14 cellular contexts compared by ENCODE assay signal in genomic region chr17:28956861-28957260, GRCh38. TPM values are rescaled to one million over a fixed set of nuclear protein-coding genes. Genes with fewer than 3 reads are reported as not detected.
A peak's percentile ranks its signal among the peaks of the same experiment; 100 is the strongest.
DNase-seq lines count a peak whose midpoint lies in the region; ATAC-seq and TF ChIP-seq lines count a peak whose summit lies in the region.
"Had no signal": no experiment of that assay in that cellular context is flagged by ENCODE, and none has a peak within 500 bp of the region (broad histone marks: within the 10 kb centered on the region; RNA-seq: fewer than 3 reads in every experiment).

No MANE protein-coding gene starts in this region.

- H3K27me3 Mint-ChIP-seq in WTC11 (ENCODE audit: low read depth): no peaks in the 10 kb centered on the region

- H3K9me2 ChIP-seq in MM.1S (replicated peaks; ENCODE audit: insufficient read depth, low read length) (no peaks in the 10 kb centered on the region), GM23248 (ENCODE audit: insufficient read depth) (no peaks in the 10 kb centered on the region)

- H2BK15ac ChIP-seq in neuronal stem cell (ENCODE audit: low read length): no peak overlapping the region

- no peak overlapping the region for H3K23ac ChIP-seq in neuronal stem cell (ENCODE audit: low read depth, low read length, poor library complexity)

- no peak overlapping the region for H2BK5ac ChIP-seq in neuronal stem cell (ENCODE audit: low read length)

- H2AFZ ChIP-seq in neuronal stem cell (ENCODE audit: low read length): no peak overlapping the region
- H2AFZ ChIP-seq in MM.1S (ENCODE audit: low read length): no peak overlapping the region
- no peak overlapping the region for H2AFZ ChIP-seq in GM23248

- H3K4me3 ChIP-seq in neuronal stem cell (ENCODE audit: low read length in 2 of 2) (no peak overlapping the region), MM.1S (ENCODE audit: low read length) (no peak overlapping the region), GM23248 (no peak overlapping the region)

- no peaks in the 10 kb centered on the region for H4K20me1 ChIP-seq in MM.1S (ENCODE audit: insufficient read depth, low read length)
- H4K20me1 ChIP-seq in GM23248 (ENCODE audit: insufficient read depth): no peaks in the 10 kb centered on the region

- no peak overlapping the region for H3K14ac ChIP-seq in neuronal stem cell (ENCODE audit: low read length)

- no peak overlapping the region for H4K8ac ChIP-seq in neuronal stem cell (ENCODE audit: low read depth, low read length)

- no peak overlapping the region for H3K18ac ChIP-seq in neuronal stem cell (ENCODE audit: low read length)

- H3K27me3 ChIP-seq in neuronal stem cell (ENCODE audit: control insufficient read depth in 3 of 3, insufficient read depth in 3 of 3, low read depth in 1 of 3, low read length in 3 of 3) (no peaks in the 10 kb centered on the region), MM.1S (replicated peaks; ENCODE audit: insufficient read depth, low read length) (no peaks in the 10 kb centered on the region), GM23248 (replicated peaks; ENCODE audit: insufficient read depth) (peaks cover 5% of the 10 kb centered on the region; the same call in 1 of the 2 replicates)
- H3K27me3 ChIP-seq: BE2C had no signal

- H2BK12ac ChIP-seq in neuronal stem cell (ENCODE audit: low read length): no peak overlapping the region

- ATAC-seq in WTC11: no peak

- POLR2A ChIA-PET in WTC11 (lab: Charles Lee): no interaction called here

- peaks cover 2% of the 10 kb centered on the region for H3K79me1 ChIP-seq in neuronal stem cell (ENCODE audit: low read depth, low read length)

- H2BK120ac ChIP-seq in neuronal stem cell (ENCODE audit: low read depth, low read length): no peak overlapping the region

- no peak overlapping the region for H3K4me3 Mint-ChIP-seq in WTC11
- H3K4me3 Mint-ChIP-seq: HFFc6 had no signal

- peaks cover 12% of the 10 kb centered on the region for H3F3A ChIP-seq in MM.1S (ENCODE audit: insufficient read depth, low read length)
- peaks cover 3% of the 10 kb centered on the region; the same call in 1 of the 2 replicates for H3F3A ChIP-seq in GM23248 (ENCODE audit: insufficient read depth)

- no peak overlapping the region for H2AK5ac ChIP-seq in neuronal stem cell (ENCODE audit: low read depth, low read length)

- in situ Hi-C loops in GM23248 (cut with MboI): no loop called here

- H4K91ac ChIP-seq in neuronal stem cell (ENCODE audit: low read depth, low read length, poor library complexity): no peak overlapping the region

- H3K4me2 ChIP-seq in neuronal stem cell (ENCODE audit: insufficient read depth, low read length, poor library complexity, severe bottlenecking) (no peak overlapping the region), MM.1S (ENCODE audit: low read depth, low read length) (no peak overlapping the region), GM23248 (ENCODE audit: unreplicated experiment) (no peak overlapping the region)

- H3K4me1 ChIP-seq in neuronal stem cell (ENCODE audit: control insufficient read depth in 2 of 2, insufficient read depth in 1 of 2, low read depth in 1 of 2, low read length in 2 of 2) (peaks cover 2 to 4% of the 10 kb centered on the region in 2 donors), MM.1S (ENCODE audit: low read length) (peaks cover 9% of the 10 kb centered on the region), GM23248 (ENCODE audit: insufficient read depth) (0 out of 2 replicates have a peak, but pooled peaks cover 3% of the 10 kb centered on the region)

- no peaks in the 10 kb centered on the region for H3K79me2 ChIP-seq in MM.1S (ENCODE audit: low read length)
- H3K79me2 ChIP-seq in GM23248 (ENCODE audit: insufficient read depth): no peaks in the 10 kb centered on the region

- H3K27ac Mint-ChIP-seq in WTC11: peak overlapping the region; percentile 50; the same call in 1 of the 2 replicates
- H3K27ac Mint-ChIP-seq: HFFc6 had no signal

- no peak for TF ChIP-seq CTCF in WTC11 (IDR thresholded peaks at IDR 0.05)
- TF ChIP-seq CTCF in MM.1S (IDR thresholded peaks at IDR 0.05; ENCODE audit: low read length): no peak

- H3K36me3 Mint-ChIP-seq in WTC11: no peaks in the 10 kb centered on the region
- H3K36me3 Mint-ChIP-seq: CD4-positive, alpha-beta memory T cell had no signal

- CTCF ChIA-PET in WTC11 (lab: Charles Lee): interaction anchor here (0.8 to 15.6 kb wide), 6 partner anchors 8 to 230 kb away, joined by 3 to 762 read pairs (median 8); partner anchors contain the start of gene TLCD1

- H3K9me3 ChIP-seq in neuronal stem cell (replicated peaks in 1 of 2; ENCODE audit: control insufficient read depth in 2 of 2, insufficient read depth in 1 of 2, low read depth in 1 of 2, low read length in 2 of 2) (no peaks in the 10 kb centered on the region), MM.1S (replicated peaks; ENCODE audit: insufficient read depth, low read length) (no peaks in the 10 kb centered on the region), GM23248 (ENCODE audit: low read depth) (no peaks in the 10 kb centered on the region)
- H3K9me3 ChIP-seq: BE2C had no signal

- H3K27ac ChIP-seq in neuronal stem cell (replicated peaks; ENCODE audit: low read length) (no peak overlapping the region), MM.1S (ENCODE audit: low read length) (no peak overlapping the region), GM23248 (no peak overlapping the region)
- H3K27ac ChIP-seq: C4-2B had no signal

- H3K9me3 Mint-ChIP-seq in WTC11: no peaks in the 10 kb centered on the region
- H3K9me3 Mint-ChIP-seq: CD4-positive, alpha-beta memory T cell; HFFc6 had no signal

- WGBS in neuronal stem cell (ENCODE audit: extremely low coverage in 2 of 2, insufficient read length in 2 of 2, insufficient replicate concordance in 1 of 2), 2 donors: no CpG with 5 or more reads among the region's 3 CpGs
- 47 to 51% methylated on average over 3 of the region's 3 CpGs for WGBS in GM23248 (ENCODE audit: low coverage in 1 of 2, low lambda C conversion rate in 2 of 2, missing lambda C conversion rate in 2 of 2), 2 experiments

- peak; percentile 41 for DNase-seq in activated effector memory CD4-positive, alpha-beta T cell treated with anti-CD3 and anti-CD28 coated beads, Interleukin-2, amount 50 U/mL, for 16 hours
- no peak for DNase-seq in activated effector memory CD4-positive, alpha-beta T cell treated with Interleukin-2 at 50 U/mL for 16 hours
- DNase-seq in WTC11 (ENCODE audit: low spot score): peak; percentile 8
- DNase-seq in neuronal stem cell (ENCODE audit: low spot score): no peak
- no peak for DNase-seq in MM.1S
- no peak for DNase-seq in NCI-H1048 (lab: John Stamatoyannopoulos, UW)
- DNase-seq in GM23248: no peak
- DNase-seq: BE2C; CD4-positive, alpha-beta memory T cell; DMS53; GF-D8; HCEC 1CT; HFFc6 had no signal

- H3K9ac ChIP-seq in neuronal stem cell (ENCODE audit: low read depth, low read length, poor library complexity): peak overlapping the region; percentile 21
- H3K9ac ChIP-seq in MM.1S (ENCODE audit: low read length): no peak overlapping the region
- no peak overlapping the region for H3K9ac ChIP-seq in GM23248

- H3K4me1 Mint-ChIP-seq in WTC11: peaks cover 13% of the 10 kb centered on the region

- H3K4ac ChIP-seq in neuronal stem cell (ENCODE audit: low read length): no peak overlapping the region

- H3K36me3 ChIP-seq in neuronal stem cell (replicated peaks in 1 of 2; ENCODE audit: control insufficient read depth in 2 of 2, insufficient read depth in 2 of 2, low read length in 2 of 2): no peaks in the 10 kb centered on the region
- H3K36me3 ChIP-seq in MM.1S (replicated peaks; ENCODE audit: insufficient read depth, low read length): no peaks in the 10 kb centered on the region
- no peaks in the 10 kb centered on the region for H3K36me3 ChIP-seq in GM23248 (ENCODE audit: low read depth)
- H3K36me3 ChIP-seq: BE2C had no signal

TF ChIP-seq in WTC11, 78 proteins besides CTCF, POLR2A, EP300 and RAD21 (continues in another document):
- TF ChIP-seq ZNF423 (CRISPR knock-in tag; IDR thresholded peaks at IDR 0.05) (no peak), E2F5 (CRISPR knock-in tag; IDR thresholded peaks at IDR 0.05) (no peak)

RNA-seq across cellular contexts. Expression of gene PHF12, which starts 5.5 kb away (rescaled TPM):
- 57.7 to 69.8 TPM (median 61.3 TPM) in 3 replicates for total RNA-seq in WTC11 (2021)
- polyA plus RNA-seq in neuronal stem cell (2013, experiment 1 of 2): 24.9 TPM
- polyA plus RNA-seq in neuronal stem cell (2013, experiment 2 of 2): 24.3 TPM
- total RNA-seq in GM23248 (2014; rRNA removed; shearing (Covaris generic)): 27.7 and 46.9 TPM in 2 replicates
- polyA plus RNA-seq in GM23248 (2016; fragmentation: Nextera tagmentation; extraction: Ambion mirVana): 5.9 and 6.1 TPM in 2 replicates

RNA-seq across cellular contexts. Expression of gene SEZ6, which starts 49.0 kb away (rescaled TPM):
- total RNA-seq in WTC11 (2021): 1.4 to 3.0 TPM (median 1.6 TPM) in 3 replicates
- polyA plus RNA-seq in neuronal stem cell (2013, experiment 1 of 2): 0.04 TPM
- 0.04 TPM for polyA plus RNA-seq in neuronal stem cell (2013, experiment 2 of 2)
- total RNA-seq in GM23248 (2014; rRNA removed; shearing (Covaris generic)): not detected in 2 replicates
- polyA plus RNA-seq in GM23248 (2016; fragmentation: Nextera tagmentation; extraction: Ambion mirVana): not detected in 2 replicates
- total RNA-seq: CD4-positive, alpha-beta memory T cell; HFFc6 had no signal

RNA-seq across cellular contexts. Expression of gene DHRS13, which starts 54.0 kb away (rescaled TPM):
- 26.5 to 29.5 TPM (median 28.5 TPM) in 3 replicates for total RNA-seq in WTC11 (2021)
- polyA plus RNA-seq in neuronal stem cell (2013, experiment 1 of 2): 15.4 TPM
- polyA plus RNA-seq in neuronal stem cell (2013, experiment 2 of 2): 14.5 TPM
- total RNA-seq in GM23248 (2014; rRNA removed; shearing (Covaris generic)): 4.7 and 5.2 TPM in 2 replicates
- 2.6 and 3.2 TPM in 2 replicates for polyA plus RNA-seq in GM23248 (2016; fragmentation: Nextera tagmentation; extraction: Ambion mirVana)

RNA-seq across cellular contexts. Expression of gene FLOT2, which starts 59.3 kb away (rescaled TPM):
- total RNA-seq in WTC11 (2021): 139 to 153 TPM (median 144 TPM) in 3 replicates
- polyA plus RNA-seq in neuronal stem cell (2013, experiment 1 of 2): 95.3 TPM
- 94.8 TPM for polyA plus RNA-seq in neuronal stem cell (2013, experiment 2 of 2)
- total RNA-seq in GM23248 (2014; rRNA removed; shearing (Covaris generic)): 28.6 and 33.2 TPM in 2 replicates
- polyA plus RNA-seq in GM23248 (2016; fragmentation: Nextera tagmentation; extraction: Ambion mirVana): 55.0 TPM in 2 replicates

Comparison
In these comparisons a context has a peak if more than half of its experiments do, and no peak if none do; other contexts are left out.
1. DNase-seq: peak in activated effector memory CD4-positive, alpha-beta T cell treated with anti-CD3 and anti-CD28 coated beads, Interleukin-2, amount 50 U/mL, for 16 hours (single experiment) and WTC11 (single experiment); none in activated effector memory CD4-positive, alpha-beta T cell treated with Interleukin-2 at 50 U/mL for 16 hours (single experiment), neuronal stem cell (single experiment), MM.1S (single experiment), NCI-H1048 (single experiment) and GM23248 (single experiment).